In the genomic region with DNA sequence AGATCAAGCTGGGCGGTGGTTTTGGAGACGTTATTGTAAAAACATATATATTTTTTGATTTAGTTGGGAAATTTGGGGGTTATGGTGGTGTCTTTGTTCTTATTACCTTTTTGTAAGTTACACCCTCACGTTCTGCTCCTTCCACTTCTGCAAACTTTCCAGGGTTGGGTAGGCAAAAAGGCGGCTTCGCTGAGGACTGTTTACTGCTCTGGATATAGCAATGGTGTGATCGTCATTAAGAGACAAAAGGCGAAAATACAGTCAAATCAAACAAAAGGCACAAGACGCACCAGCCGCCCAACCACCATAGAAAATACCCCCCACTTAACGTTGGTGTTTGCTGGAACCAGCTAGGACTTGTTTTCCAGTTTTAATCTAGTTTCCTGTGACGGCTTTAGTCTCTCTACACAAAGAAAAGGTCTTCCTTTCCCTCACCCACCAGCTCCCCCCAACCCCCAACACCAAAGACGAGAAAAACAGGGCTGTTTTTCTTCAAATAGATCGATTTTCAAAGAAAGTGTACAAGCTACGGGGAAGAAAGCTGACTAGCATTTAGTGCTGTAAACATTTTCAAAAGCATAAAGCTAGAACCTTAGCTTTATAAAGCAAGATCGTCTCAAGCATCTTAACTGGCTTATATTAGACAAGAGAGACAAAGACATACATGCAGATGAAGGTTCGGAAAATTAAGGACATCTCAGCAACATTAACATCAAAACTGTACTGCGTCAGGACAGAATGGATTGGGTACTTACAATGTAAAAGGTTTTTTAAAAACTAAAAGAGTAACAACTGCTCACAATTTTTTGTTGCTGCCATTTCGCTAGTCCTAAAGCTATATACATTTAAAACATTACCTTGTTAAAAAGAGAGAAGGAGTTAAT, we compare ENCODE assay signal across 8 cellular contexts. TPM values are rescaled to one million over a fixed set of nuclear protein-coding genes. Genes with fewer than 3 reads are reported as not detected.
DNase-seq lines count a peak whose midpoint lies in the region; ATAC-seq and TF ChIP-seq lines count a peak whose summit lies in the region.

No MANE protein-coding gene starts in this region.

- DNase-seq in AG10803 (ENCODE audit: low read depth) = peak; percentile 46
- peak; percentile 30 for DNase-seq in HCEC 1CT
- no peak for DNase-seq in Panc1 (ENCODE audit: low read depth, low spot score)
- peak; percentile 67 for DNase-seq in astrocyte of the spinal cord (ENCODE audit: low read depth, low spot score)
- peak; percentile 63 for DNase-seq in iris pigment epithelial cell (ENCODE audit: low read depth)
- no peak for DNase-seq in T-helper 9 cell

- peaks cover 34% of the 10 kb centered on the region for H3K36me3 Mint-ChIP-seq in stimulated activated memory B cell treated with anti-CD40 and anti-IgM and Interleukin-4, amounts not matched to agents 10 μg/mL and 1 μg/mL and 100 μg/mL, for 72 hours

- intact Hi-C loops in Panc1 (cut with micrococcal nuclease; ENCODE audit: unreplicated experiment) = no loop called here

- no peaks in the 10 kb centered on the region for H3K9me3 Mint-ChIP-seq in stimulated activated memory B cell treated with anti-CD40 and anti-IgM and Interleukin-4, amounts not matched to agents 10 μg/mL and 1 μg/mL and 100 μg/mL, for 72 hours

- H3K27ac Mint-ChIP-seq in stimulated activated memory B cell treated with anti-CD40 and anti-IgM and Interleukin-4, amounts not matched to agents 10 μg/mL and 1 μg/mL and 100 μg/mL, for 72 hours = peak overlapping the region; percentile 100

- H3K27ac ChIP-seq in Panc1 (ENCODE audit: low read length) = peak overlapping the region; percentile 98

- H3K4me1 ChIP-seq in Panc1 (ENCODE audit: control insufficient read depth, insufficient read depth, low read length) = peaks cover 30% of the 10 kb centered on the region

- no peaks in the 10 kb centered on the region for H3K27me3 ChIP-seq in Panc1 (ENCODE audit: control insufficient read depth, insufficient read depth, low read length)

- no peaks in the 10 kb centered on the region; the same call in 1 of the 2 replicates for H3K36me3 ChIP-seq in Panc1 (ENCODE audit: control insufficient read depth, insufficient read depth, low read length)

- H3K27me3 Mint-ChIP-seq in stimulated activated memory B cell treated with anti-CD40 and anti-IgM and Interleukin-4, amounts not matched to agents 10 μg/mL and 1 μg/mL and 100 μg/mL, for 72 hours = no peaks in the 10 kb centered on the region

- TF ChIP-seq CTCF in AG10803 (conservative IDR thresholded peaks at IDR 0.05; ENCODE audit: low read length) = no peak
- no peak for TF ChIP-seq CTCF in Panc1 (IDR thresholded peaks at IDR 0.05)
- TF ChIP-seq CTCF in astrocyte of the spinal cord (IDR thresholded peaks at IDR 0.05; ENCODE audit: low read depth, low read length) = no peak

- H3K4me1 Mint-ChIP-seq in stimulated activated memory B cell treated with anti-CD40 and anti-IgM and Interleukin-4, amounts not matched to agents 10 μg/mL and 1 μg/mL and 100 μg/mL, for 72 hours = peaks cover 43% of the 10 kb centered on the region

- H3K9me3 ChIP-seq in Panc1 (ENCODE audit: control insufficient read depth, insufficient read depth, low read depth, low read length) = no peaks in the 10 kb centered on the region

- peak overlapping the region; percentile 98 for H3K4me3 Mint-ChIP-seq in stimulated activated memory B cell treated with anti-CD40 and anti-IgM and Interleukin-4, amounts not matched to agents 10 μg/mL and 1 μg/mL and 100 μg/mL, for 72 hours

- ATAC-seq in Panc1 = no peak
- no peak for ATAC-seq in stimulated activated memory B cell treated with anti-CD40 and anti-IgM and Interleukin-4, amounts not matched to agents 10 μg/mL and 1 μg/mL and 100 μg/mL, for 72 hours
- ATAC-seq in GM19035 (IDR thresholded peaks at IDR 0.05; ENCODE audit: unreplicated experiment) = no peak

- CTCF ChIA-PET in Panc1 (lab: Charles Lee) = no interaction called here

- BruUV-seq in Panc1 (replicated peaks; lab: Mats Ljungman, UMichigan) = TSS peak; percentile 41

- in situ Hi-C loops in Panc1 (cut with HindIII; ENCODE audit: low pct_unique_long_range_greater_than_20kb, low sequenced_read_pairs) (no loop called here), astrocyte of the spinal cord (cut with HindIII; ENCODE audit: low sequenced_read_pairs) (no loop called here)

- peak overlapping the region; percentile 69 for H3K4me3 ChIP-seq in AG10803 (ENCODE audit: low read length)
- peak overlapping the region; percentile 55 to 72 for H3K4me3 ChIP-seq in Panc1 (ENCODE audit: low read depth in 2 of 2, low read length in 2 of 2)
- peak overlapping the region; percentile 69 for H3K4me3 ChIP-seq in astrocyte of the spinal cord (ENCODE audit: low read depth, low read length)

- POLR2A ChIA-PET in Panc1 (lab: Charles Lee) = interaction anchor here (0.6 to 1.2 kb wide), 2 partner anchors 9 to 123 kb away, joined by 3 to 5 read pairs; a partner anchor contains a TSS

RNA-seq across cellular contexts. Expression of a gene that starts 2.0 kb away (rescaled TPM):
- 31.2 TPM for total RNA-seq in Panc1 (2021; ENCODE audit: unreplicated experiment)
- 24.0 TPM for polyA plus RNA-seq in Panc1 (2012; ENCODE audit: insufficient read length)

RNA-seq across cellular contexts. Expression of a gene that starts 8.4 kb away (rescaled TPM):
- total RNA-seq in Panc1 (2021; ENCODE audit: unreplicated experiment) = 71.8 TPM
- polyA plus RNA-seq in Panc1 (2012; ENCODE audit: insufficient read length) = 81.8 TPM

RNA-seq across cellular contexts. Expression of a gene that starts 56.8 kb away (rescaled TPM):
- total RNA-seq in Panc1 (2021; ENCODE audit: unreplicated experiment) = 0.51 TPM
- 0.57 TPM for polyA plus RNA-seq in Panc1 (2012; ENCODE audit: insufficient read length)

Comparison
In these comparisons a context has a peak if more than half of its experiments do, and no peak if none do; other contexts are left out.
1. DNase-seq: peak in AG10803 (single experiment), HCEC 1CT (single experiment), astrocyte of the spinal cord (single experiment) and iris pigment epithelial cell (single experiment); none in Panc1 (single experiment) and T-helper 9 cell (single experiment).
2. Peak in every context shown above with its lines, with median percentiles within 50 percentile points of each other: H3K4me3 ChIP-seq.